In the genomic region with DNA sequence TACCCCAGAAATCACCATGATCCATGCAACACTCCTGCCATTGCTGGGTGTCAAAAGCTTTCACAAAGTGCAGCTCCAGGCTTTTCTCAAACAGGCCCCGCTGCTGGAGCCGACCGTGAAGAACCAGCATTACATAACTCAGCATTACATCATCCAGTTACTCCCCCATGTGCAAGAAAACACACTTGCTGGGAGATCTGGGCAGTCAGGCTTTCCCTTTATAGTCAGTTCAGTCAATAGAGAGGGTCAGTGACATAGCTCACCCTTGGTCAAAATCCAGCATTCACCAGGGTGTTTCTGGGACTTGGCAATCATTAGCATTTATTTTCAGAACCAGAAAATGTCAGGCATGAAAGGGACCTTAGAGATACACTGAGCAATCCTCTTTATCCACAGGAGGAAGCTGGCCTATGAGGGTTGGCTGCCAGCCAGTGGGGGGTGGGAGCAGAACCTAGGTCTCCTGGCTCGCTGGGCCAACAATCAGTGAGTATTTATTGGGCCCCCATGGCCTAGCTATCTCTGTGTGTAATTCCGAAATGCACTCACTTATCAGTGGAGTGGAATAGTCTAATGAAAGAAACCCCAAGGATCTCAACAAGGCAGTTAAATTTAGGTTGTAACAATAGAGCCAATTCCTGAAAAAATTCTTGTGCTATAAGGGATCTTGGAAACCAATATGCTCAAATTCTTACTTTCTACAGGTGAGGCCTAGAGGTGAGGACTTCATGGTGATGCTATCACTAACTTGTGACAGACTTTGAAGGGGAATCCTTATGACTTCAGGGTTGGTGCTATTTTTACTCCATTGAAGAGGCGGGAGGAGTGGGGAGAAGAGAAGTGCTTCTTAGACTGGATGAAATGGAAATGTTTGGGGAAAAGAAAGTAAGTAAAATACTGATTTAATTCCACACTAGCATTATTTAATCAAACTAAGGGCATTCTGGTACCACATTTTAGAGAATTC, we compare ENCODE assay signal across 9 cellular contexts. TPM values are rescaled to one million over a fixed set of nuclear protein-coding genes. Genes with fewer than 3 reads are reported as not detected.
DNase-seq lines count a peak whose midpoint lies in the region; ATAC-seq and TF ChIP-seq lines count a peak whose summit lies in the region.
"Had no signal": no experiment of that assay in that cellular context is flagged by ENCODE, and none has a peak within 500 bp of the region (broad histone marks: within the 10 kb centered on the region; RNA-seq: fewer than 3 reads in every experiment).

No MANE protein-coding gene starts in this region.

- intact Hi-C loops in esophagus muscularis mucosa (cut with DNase I), result no loop called here

- TF ChIP-seq CTCF in RWPE2 (IDR thresholded peaks at IDR 0.05; ENCODE audit: poor library complexity, severe bottlenecking) (no peak), esophagus muscularis mucosa (IDR thresholded peaks at IDR 0.05) (no peak), neutrophil (IDR thresholded peaks at IDR 0.05) (no peak)

- peak; percentile 21; the same call in 1 of the 3 replicates for ATAC-seq in RWPE2 (ENCODE audit: low read depth)
- ATAC-seq in GM18868 (IDR thresholded peaks at IDR 0.05; ENCODE audit: unreplicated experiment), result no peak
- no peak for ATAC-seq in GM18858 (IDR thresholded peaks at IDR 0.05; ENCODE audit: unreplicated experiment)
- ATAC-seq in activated naive CD4-positive, alpha-beta T cell treated with anti-CD3 and anti-CD28 coated beads, Interleukin-2, amount 50 U/mL, for 72 hours, result no peak

- H3K4me3 ChIP-seq in RWPE2 (ENCODE audit: severe bottlenecking), result no peak overlapping the region
- no peak overlapping the region for H3K4me3 ChIP-seq in esophagus muscularis mucosa
- no peak overlapping the region for H3K4me3 ChIP-seq in neutrophil (ENCODE audit: low read depth in 1 of 2, low read length in 1 of 2)

- no peaks in the 10 kb centered on the region for H3K9me3 Mint-ChIP-seq in activated naive CD4-positive, alpha-beta T cell treated with anti-CD3 and anti-CD28 coated beads, Interleukin-2, amount 50 U/mL, for 72 hours

- no peaks in the 10 kb centered on the region for H3K27me3 ChIP-seq in RWPE2 (ENCODE audit: insufficient read depth, poor library complexity, severe bottlenecking)
- H3K27me3 ChIP-seq in esophagus muscularis mucosa, result no peaks in the 10 kb centered on the region
- no peaks in the 10 kb centered on the region for H3K27me3 ChIP-seq in neutrophil

- no peak overlapping the region for H3K27ac Mint-ChIP-seq in activated naive CD4-positive, alpha-beta T cell treated with anti-CD3 and anti-CD28 coated beads, Interleukin-2, amount 50 U/mL, for 72 hours
- H3K27ac Mint-ChIP-seq: activated naive CD8-positive, alpha-beta T cell had no signal

- DNase-seq in ELR (ENCODE audit: low read depth) (peak; percentile 43), RWPE2 (ENCODE audit: low spot score) (no peak), esophagus muscularis mucosa (ENCODE audit: extremely low spot score) (peak; percentile 94)
- DNase-seq in activated CD4-positive, alpha-beta T cell treated with anti-CD3 and anti-CD28 coated beads for 48 hours, result no peak
- no peak for DNase-seq in activated naive CD4-positive, alpha-beta T cell treated with anti-CD3 and anti-CD28 coated beads, Interleukin-2, amount 50 U/mL, for 72 hours (ENCODE audit: low spot score in 2 of 2)

- 35% methylated on average over 5 of the region's 6 CpGs for WGBS in esophagus muscularis mucosa

- peaks cover 0 to 10% of the 10 kb centered on the region in 2 donors for H3K36me3 Mint-ChIP-seq in activated naive CD4-positive, alpha-beta T cell treated with anti-CD3 and anti-CD28 coated beads, Interleukin-2, amount 50 U/mL, for 72 hours

- no peak for TF ChIP-seq EP300 in esophagus muscularis mucosa (IDR thresholded peaks at IDR 0.05)

- no peaks in the 10 kb centered on the region for H3K36me3 ChIP-seq in RWPE2 (ENCODE audit: low read depth)
- no peaks in the 10 kb centered on the region for H3K36me3 ChIP-seq in esophagus muscularis mucosa
- no peaks in the 10 kb centered on the region for H3K36me3 ChIP-seq in neutrophil

- H3K27ac ChIP-seq in RWPE2 (ENCODE audit: poor library complexity, severe bottlenecking) (no peak overlapping the region), esophagus muscularis mucosa (replicated peaks in 1 of 4) (peak overlapping the region; percentile 57 to 76 (median 62)), neutrophil (peak overlapping the region; percentile 39)

- peaks cover 7% of the 10 kb centered on the region for H3K4me1 ChIP-seq in RWPE2 (ENCODE audit: insufficient read depth, poor library complexity, severe bottlenecking)
- peaks cover 53 to 67% (median 55%) of the 10 kb centered on the region in 4 donors for H3K4me1 ChIP-seq in esophagus muscularis mucosa
- peaks cover 28 to 29% of the 10 kb centered on the region in 2 experiments for H3K4me1 ChIP-seq in neutrophil (ENCODE audit: control insufficient read depth in 1 of 2, insufficient read depth in 1 of 2, low read depth in 1 of 2, low read length in 1 of 2)

- no peaks in the 10 kb centered on the region for H3K9me3 ChIP-seq in RWPE2 (ENCODE audit: severe bottlenecking)
- no peaks in the 10 kb centered on the region for H3K9me3 ChIP-seq in esophagus muscularis mucosa
- H3K9me3 ChIP-seq in neutrophil, result no peaks in the 10 kb centered on the region

- no peak for TF ChIP-seq POLR2A in esophagus muscularis mucosa (IDR thresholded peaks at IDR 0.05; ENCODE audit: low read depth)

RNA-seq across cellular contexts. Expression of a gene that starts 54.6 kb away (rescaled TPM):
- total RNA-seq in esophagus muscularis mucosa, result 10 to 100 TPM; 16.9 to 20.9 (median 18.4) TPM
- 10 to 100 TPM; 32.7 to 40.7 TPM for total RNA-seq in activated naive CD4-positive, alpha-beta T cell treated with anti-CD3 and anti-CD28 coated beads, Interleukin-2, amount 50 U/mL, for 72 hours

RNA-seq across cellular contexts. Expression of a gene that starts 55.2 kb away (rescaled TPM):
- 10 to 100 TPM; 10.6 to 24.9 (median 15.2) TPM for total RNA-seq in esophagus muscularis mucosa
- total RNA-seq in activated naive CD4-positive, alpha-beta T cell treated with anti-CD3 and anti-CD28 coated beads, Interleukin-2, amount 50 U/mL, for 72 hours, result 10 to 100 TPM in 1 of 2 donors, 1 to 10 TPM in 1; 8.2 to 29.0 TPM

Comparison
In these comparisons a context has a peak if more than half of its experiments do, and no peak if none do; other contexts are left out.
1. DNase-seq: peak in ELR (single experiment) and esophagus muscularis mucosa (single experiment); none in RWPE2 (single experiment), activated CD4-positive, alpha-beta T cell treated with anti-CD3 and anti-CD28 coated beads for 48 hours (single experiment) and activated naive CD4-positive, alpha-beta T cell treated with anti-CD3 and anti-CD28 coated beads, Interleukin-2, amount 50 U/mL, for 72 hours (0 of 2).